ENCODE assay signal across 9 cellular contexts in genomic region chr21:26800455-26801454, GRCh38. TPM values are rescaled to one million over a fixed set of nuclear protein-coding genes. Genes with fewer than 3 reads are reported as not detected.
DNase-seq lines count a peak whose midpoint lies in the region; ATAC-seq, FAIRE-seq and TF ChIP-seq lines count a peak whose summit lies in the region.
"Had no signal": no experiment of that assay in that cellular context is flagged by ENCODE, and none has a peak within 500 bp of the region (broad histone marks: within the 10 kb centered on the region; RNA-seq: fewer than 3 reads in every experiment).

No MANE protein-coding gene starts in this region.

- no peaks in the 10 kb centered on the region for H3K79me2 ChIP-seq in neural progenitor cell (ENCODE audit: low read depth)

- H3K9ac ChIP-seq in SK-N-MC (ENCODE audit: insufficient read length) (peak overlapping the region; percentile 84), neural progenitor cell (no peak overlapping the region)

- no peak overlapping the region for H3K4me3 Mint-ChIP-seq in neural progenitor cell

- H3K4me3 ChIP-seq in SK-N-MC, result peak overlapping the region; percentile 69
- no peak overlapping the region for H3K4me3 ChIP-seq in fibroblast of pulmonary artery (replicated peaks; ENCODE audit: low read depth, low read length)
- no peak overlapping the region for H3K4me3 ChIP-seq in neural progenitor cell

- peaks cover 3% of the 10 kb centered on the region for H3K4me1 Mint-ChIP-seq in neural progenitor cell

- no peaks in the 10 kb centered on the region for H3F3A ChIP-seq in neural progenitor cell (ENCODE audit: low read depth)

- no peaks in the 10 kb centered on the region for H4K20me1 ChIP-seq in neural progenitor cell (ENCODE audit: low read depth)

- DNase-seq in SK-N-MC (ENCODE audit: low read depth, low spot score), result no peak
- DNase-seq in fibroblast of pulmonary artery (ENCODE audit: low read depth), result peak; percentile 71
- DNase-seq in neural progenitor cell (ENCODE audit: low spot score), result no peak
- no peak for DNase-seq in urothelium cell line (ENCODE audit: low spot score)
- no peak for DNase-seq in SK-N-DZ (ENCODE audit: low spot score)
- no peak for DNase-seq in putamen (ENCODE audit: low spot score)
- DNase-seq: NCI-H1417 treated with DMSO at 0.1 percent for 48 hours, WERI-Rb-1 had no signal

- H3K27me3 Mint-ChIP-seq in neural progenitor cell (ENCODE audit: insufficient read depth, low read depth), result no peaks in the 10 kb centered on the region

- FAIRE-seq in urothelium cell line (lab: Jason Lieb, UNC), result peak; percentile 30

- H3K27me3 ChIP-seq in neural progenitor cell, result no peaks in the 10 kb centered on the region

- no peaks in the 10 kb centered on the region for H3K36me3 Mint-ChIP-seq in neural progenitor cell

- no peaks in the 10 kb centered on the region for H3K9me3 Mint-ChIP-seq in neural progenitor cell

- no peak overlapping the region for H3K4me2 ChIP-seq in neural progenitor cell

- H3K9me3 ChIP-seq in SK-N-MC (ENCODE audit: low read depth, low read length), result no peaks in the 10 kb centered on the region
- no peaks in the 10 kb centered on the region for H3K9me3 ChIP-seq in neural progenitor cell (ENCODE audit: low read depth)

- H3K4me1 ChIP-seq in neural progenitor cell, result no peaks in the 10 kb centered on the region

- H3K36me3 ChIP-seq in SK-N-MC (ENCODE audit: insufficient read depth, low read length) (no peaks in the 10 kb centered on the region), neural progenitor cell (no peaks in the 10 kb centered on the region)
- H3K36me3 ChIP-seq: WERI-Rb-1 had no signal

- ATAC-seq in GM21786 (IDR thresholded peaks at IDR 0.05; ENCODE audit: unreplicated experiment), result no peak

- H3K27ac ChIP-seq in SK-N-MC, result peak overlapping the region; percentile 98
- H3K27ac ChIP-seq in neural progenitor cell, result no peak overlapping the region
- H3K27ac ChIP-seq: WERI-Rb-1 had no signal

- no peak for TF ChIP-seq CTCF in fibroblast of pulmonary artery (IDR thresholded peaks at IDR 0.05; ENCODE audit: low read length, missing control alignments)
- TF ChIP-seq CTCF in neural progenitor cell (IDR thresholded peaks at IDR 0.05), result no peak

- H3K27ac Mint-ChIP-seq in neural progenitor cell, result no peak overlapping the region

- H2AFZ ChIP-seq in neural progenitor cell (replicated peaks), result peak overlapping the region; percentile 22

RNA-seq across cellular contexts. Expression of gene ADAMTS1, which starts 44.5 kb away (rescaled TPM):
- 6.7 and 7.5 TPM in 2 replicates for total RNA-seq in neural progenitor cell (ENCODE audit: low replicate concordance)
- 2.8 and 3.2 TPM in 2 replicates for polyA plus RNA-seq in SK-N-DZ (2014; cell fraction: cytosol; rRNA removed)
- 6.7 and 8.8 TPM in 2 replicates for polyA plus RNA-seq in SK-N-DZ (2014; cell fraction: nucleus; rRNA removed)
